In the genomic region with DNA sequence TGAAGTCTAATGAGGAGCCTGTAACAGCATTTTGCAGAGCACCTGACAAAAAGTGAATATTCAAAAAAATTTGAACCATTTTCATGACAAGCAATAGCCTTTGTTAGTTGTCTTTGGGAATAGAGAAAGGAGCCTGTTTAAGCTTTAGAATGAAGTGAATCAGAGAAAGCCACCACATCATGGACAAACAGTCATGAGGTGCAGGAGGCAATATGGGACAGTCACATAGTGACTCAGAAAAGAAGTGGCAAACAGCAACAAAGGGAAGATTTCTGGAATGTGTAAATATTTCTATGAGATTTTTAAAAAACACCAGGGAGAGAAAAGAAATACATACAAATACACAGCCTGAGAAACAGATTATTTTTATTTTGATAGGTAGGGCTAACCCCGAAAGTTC, we compare ENCODE assay signal across 18 cellular contexts.
"Had no signal": no experiment of that assay in that cellular context is flagged by ENCODE, and none has a peak within 500 bp of the region (broad histone marks: within the 10 kb centered on the region; RNA-seq: fewer than 3 reads in every experiment).

No MANE protein-coding gene starts in this region.

- H3K36me3 ChIP-seq: esophagus squamous epithelium, neutrophil, pancreas, thyroid gland had no signal

- H3K9me3 ChIP-seq: esophagus squamous epithelium, neutrophil, pancreas, thyroid gland had no signal

- H3K4me1 ChIP-seq: esophagus squamous epithelium, pancreas, thyroid gland had no signal

- DNase-seq: activated CD4-positive, alpha-beta T cell treated with anti-CD3 and anti-CD28 coated beads, Interleukin-2, amount 10 ng/mL, durations not matched to agents 7 days and 5 days; activated CD8-positive, alpha-beta T cell treated with anti-CD3 and anti-CD28 coated beads, Interleukin-2, amount 10 ng/mL, durations not matched to agents 7 days and 5 days; activated effector memory CD4-positive, alpha-beta T cell treated with anti-CD3 and anti-CD28 coated beads, Interleukin-2, amount 50 U/mL, for 16 hours; activated T-cell treated with anti-CD3 and anti-CD28 coated beads, Interleukin-2, amount 50 U/mL, for 48 hours; effector CD8-positive, alpha-beta T cell; esophagus squamous epithelium; pancreas; stimulated activated naive B cell treated with anti-CD40 and anti-IgM and Interleukin-4, amounts not matched to agents 10 μg/mL and 1 μg/mL and 100 μg/mL, for 72 hours; T1000; thyroid gland had no signal

- H3K36me3 Mint-ChIP-seq: activated naive CD4-positive, alpha-beta T cell treated with anti-CD3 and anti-CD28 coated beads, Interleukin-2, amount 50 U/mL, for 72 hours; mesothelial cell of epicardium; natural killer cell treated with Interleukin-12 subunit alpha and Interleukin-12 subunit beta and Interleukin-15 and Interleukin-18, amount 100 ng/mL, for 72 hours; stimulated activated naive B cell treated with anti-CD40 and anti-IgM and Interleukin-4, amounts not matched to agents 10 μg/mL and 1 μg/mL and 100 μg/mL, for 72 hours had no signal

- H3K27ac ChIP-seq: esophagus squamous epithelium, hepatocyte, neutrophil, pancreas, thyroid gland had no signal

- H3K27ac Mint-ChIP-seq: activated CD4-positive, alpha-beta T cell treated with anti-CD3 and anti-CD28 coated beads, Interleukin-2, amount 10 ng/mL, durations not matched to agents 7 days and 5 days; activated CD8-positive, alpha-beta T cell treated with anti-CD3 and anti-CD28 coated beads, Interleukin-2, amount 10 ng/mL, durations not matched to agents 7 days and 5 days; activated naive CD4-positive, alpha-beta T cell treated with anti-CD3 and anti-CD28 coated beads, Interleukin-2, amount 50 U/mL, for 72 hours; dendritic cell treated with granulocyte-macrophage colony-stimulating factor and Interleukin-4, amounts not matched to agents 40 ng/mL and 50 ng/mL, for 4 days; mesothelial cell of epicardium; natural killer cell treated with Interleukin-12 subunit alpha and Interleukin-12 subunit beta and Interleukin-15 and Interleukin-18, amount 100 ng/mL, for 72 hours; stimulated activated naive B cell treated with anti-CD40 and anti-IgM and Interleukin-4, amounts not matched to agents 10 μg/mL and 1 μg/mL and 100 μg/mL, for 72 hours had no signal

- H2AFZ ChIP-seq: hepatocyte had no signal

- H3K4me3 ChIP-seq: esophagus squamous epithelium, hepatocyte, lung, pancreas, thyroid gland had no signal

- H3K9me3 Mint-ChIP-seq: activated CD4-positive, alpha-beta T cell treated with anti-CD3 and anti-CD28 coated beads, Interleukin-2, amount 10 ng/mL, durations not matched to agents 7 days and 5 days; activated naive CD4-positive, alpha-beta T cell treated with anti-CD3 and anti-CD28 coated beads, Interleukin-2, amount 50 U/mL, for 72 hours; dendritic cell treated with granulocyte-macrophage colony-stimulating factor and Interleukin-4, amounts not matched to agents 40 ng/mL and 50 ng/mL, for 4 days; mesothelial cell of epicardium; natural killer cell treated with Interleukin-12 subunit alpha and Interleukin-12 subunit beta and Interleukin-15 and Interleukin-18, amount 100 ng/mL, for 72 hours; stimulated activated naive B cell treated with anti-CD40 and anti-IgM and Interleukin-4, amounts not matched to agents 10 μg/mL and 1 μg/mL and 100 μg/mL, for 72 hours had no signal

- H3K4me2 ChIP-seq: hepatocyte had no signal

- H3K27me3 ChIP-seq: hepatocyte, pancreas, thyroid gland had no signal

- H3K4me1 Mint-ChIP-seq: activated CD4-positive, alpha-beta T cell treated with anti-CD3 and anti-CD28 coated beads, Interleukin-2, amount 10 ng/mL, durations not matched to agents 7 days and 5 days; mesothelial cell of epicardium; stimulated activated naive B cell treated with anti-CD40 and anti-IgM and Interleukin-4, amounts not matched to agents 10 μg/mL and 1 μg/mL and 100 μg/mL, for 72 hours had no signal

- H3K4me3 Mint-ChIP-seq: activated CD4-positive, alpha-beta T cell treated with anti-CD3 and anti-CD28 coated beads, Interleukin-2, amount 10 ng/mL, durations not matched to agents 7 days and 5 days; activated CD8-positive, alpha-beta T cell treated with anti-CD3 and anti-CD28 coated beads, Interleukin-2, amount 10 ng/mL, durations not matched to agents 7 days and 5 days; dendritic cell treated with granulocyte-macrophage colony-stimulating factor and Interleukin-4, amounts not matched to agents 40 ng/mL and 50 ng/mL, for 4 days; mesothelial cell of epicardium; natural killer cell treated with Interleukin-12 subunit alpha and Interleukin-12 subunit beta and Interleukin-15 and Interleukin-18, amount 100 ng/mL, for 72 hours; stimulated activated naive B cell treated with anti-CD40 and anti-IgM and Interleukin-4, amounts not matched to agents 10 μg/mL and 1 μg/mL and 100 μg/mL, for 72 hours had no signal

- ATAC-seq: activated CD8-positive, alpha-beta T cell treated with anti-CD3 and anti-CD28 coated beads, Interleukin-2, amount 10 ng/mL, durations not matched to agents 7 days and 5 days; activated naive CD4-positive, alpha-beta T cell treated with anti-CD3 and anti-CD28 coated beads, Interleukin-2, amount 50 U/mL, for 72 hours; natural killer cell treated with Interleukin-12 subunit alpha and Interleukin-12 subunit beta and Interleukin-15 and Interleukin-18, amount 100 ng/mL, for 72 hours; sciatic nerve; stimulated activated naive B cell treated with anti-CD40 and anti-IgM and Interleukin-4, amounts not matched to agents 10 μg/mL and 1 μg/mL and 100 μg/mL, for 72 hours had no signal

- FAIRE-seq: pancreas had no signal

- H3K79me2 ChIP-seq: hepatocyte had no signal
